Comparison of ENCODE assay signal across 1 cellular context in genomic region chr17:29568331-29569244, GRCh38.
TF ChIP-seq lines count a peak whose summit lies in the region.

Gene TP53I13 (plus strand): TSS chr17:29568701. CDS start chr17:29568759, 58 bp downstream.

TF ChIP-seq in HEK293, 187 proteins besides CTCF, POLR2A, EP300 and RAD21 (continued from another document):
- peak; percentile 13; the same call in 1 of the 2 replicates for TF ChIP-seq REST (tag by site-specific recombination; IDR thresholded peaks at IDR 0.05)
- peak; percentile 28; the same call in 1 of the 2 replicates for TF ChIP-seq ZBTB10 (tag by site-specific recombination; IDR thresholded peaks at IDR 0.05)
- peak; percentile 10; the same call in 1 of the 2 replicates for TF ChIP-seq ZNF660 (tag by site-specific recombination; IDR thresholded peaks at IDR 0.05)
- TF ChIP-seq ZBTB17 (tag by site-specific recombination; IDR thresholded peaks at IDR 0.05) = peak; percentile 39; the same call in 1 of the 2 replicates
- TF ChIP-seq PRDM1 (tag by site-specific recombination; IDR thresholded peaks at IDR 0.05) = no peak
- TF ChIP-seq ZNF513 (tag by site-specific recombination; IDR thresholded peaks at IDR 0.05) = no peak
- TF ChIP-seq ZNF510 (tag by site-specific recombination; IDR thresholded peaks at IDR 0.05; ENCODE audit: insufficient replicate concordance) = no peak
- TF ChIP-seq ZBTB26 (tag by site-specific recombination; optimal IDR thresholded peaks at IDR 0.05) = peak; percentile 72
- 0 out of 2 replicates have a peak, but pooled peaks have one; percentile 54 for TF ChIP-seq SCRT1 (tag by site-specific recombination; IDR thresholded peaks at IDR 0.05; ENCODE audit: borderline replicate concordance)
